In genomic region chr1:64172458-64172983, GRCh38 we compare ENCODE assay signal across 11 cellular contexts. TPM values are rescaled to one million over a fixed set of nuclear protein-coding genes. Genes with fewer than 3 reads are reported as not detected.
DNase-seq lines count a peak whose midpoint lies in the region; ATAC-seq, FAIRE-seq and TF ChIP-seq lines count a peak whose summit lies in the region.
"Had no signal": no experiment of that assay in that cellular context is flagged by ENCODE, and none has a peak within 500 bp of the region (broad histone marks: within the 10 kb centered on the region; RNA-seq: fewer than 3 reads in every experiment).

No MANE protein-coding gene starts in this region.

- peak overlapping the region; percentile 54 for H3K4me2 ChIP-seq in MM.1S (ENCODE audit: low read depth, low read length)
- peak overlapping the region; percentile 72 for H3K4me2 ChIP-seq in smooth muscle cell

- no peaks in the 10 kb centered on the region for H3K36me3 Mint-ChIP-seq in activated naive CD8-positive, alpha-beta T cell treated with anti-CD3 and anti-CD28 coated beads for 36 hours
- H3K36me3 Mint-ChIP-seq in activated naive CD8-positive, alpha-beta T cell treated with anti-CD3 and anti-CD28 coated beads, Interleukin-2, amount 50 U/mL, for 24 hours (ENCODE audit: low read depth), result peaks cover 2% of the 10 kb centered on the region
- no peaks in the 10 kb centered on the region for H3K36me3 Mint-ChIP-seq in activated T-helper 1 cell treated with anti-CD3 and anti-CD28 coated beads, Interleukin-12 subunit alpha, Interleukin-12 subunit beta, Interleukin-2, Interleukin-4 antibody, amounts not matched to agents 30 ng/mL and 10 ng/mL and 1 ng/mL, durations not matched to agents 14 hours and 24 hours and 36 hours (ENCODE audit: low read depth)

- H3K27ac Mint-ChIP-seq in activated naive CD8-positive, alpha-beta T cell treated with anti-CD3 and anti-CD28 coated beads for 36 hours, result peak overlapping the region; percentile 15
- H3K27ac Mint-ChIP-seq in activated naive CD8-positive, alpha-beta T cell treated with anti-CD3 and anti-CD28 coated beads, Interleukin-2, amount 50 U/mL, for 24 hours, result no peak overlapping the region
- no peak overlapping the region for H3K27ac Mint-ChIP-seq in activated T-helper 1 cell treated with anti-CD3 and anti-CD28 coated beads, Interleukin-12 subunit alpha, Interleukin-12 subunit beta, Interleukin-2, Interleukin-4 antibody, amounts not matched to agents 30 ng/mL and 10 ng/mL and 1 ng/mL, durations not matched to agents 14 hours and 24 hours and 36 hours

- DNase-seq in activated naive CD8-positive, alpha-beta T cell treated with anti-CD3 and anti-CD28 coated beads for 36 hours, result no peak
- DNase-seq in activated naive CD8-positive, alpha-beta T cell treated with anti-CD3 and anti-CD28 coated beads, Interleukin-2, amount 50 U/mL, for 24 hours, result no peak
- peak; percentile 40 for DNase-seq in MM.1S
- DNase-seq in SW480 (ENCODE audit: low spot score), result peak; percentile 2
- DNase-seq in smooth muscle cell (lab: John Stamatoyannopoulos, UW; ENCODE audit: unreplicated experiment), result no peak
- no peak for DNase-seq in activated T-helper 1 cell treated with anti-CD3 and anti-CD28 coated beads, Interleukin-12 subunit alpha, Interleukin-12 subunit beta, Interleukin-2, Interleukin-4 antibody, amounts not matched to agents 30 ng/mL and 10 ng/mL and 1 ng/mL, durations not matched to agents 14 hours and 24 hours and 36 hours (ENCODE audit: low spot score)
- no peak for DNase-seq in activated CD4-positive, alpha-beta T cell treated with anti-CD3 and anti-CD28 coated beads for 4 hours
- no peak for DNase-seq in frontal cortex (ENCODE audit: low spot score in 2 of 2)
- DNase-seq: NCI-H526 had no signal

- no peaks in the 10 kb centered on the region for H3K36me3 ChIP-seq in MM.1S (replicated peaks; ENCODE audit: insufficient read depth, low read length)
- no peaks in the 10 kb centered on the region for H3K36me3 ChIP-seq in smooth muscle cell (ENCODE audit: low read depth)

- H3K27me3 ChIP-seq in MM.1S (replicated peaks; ENCODE audit: insufficient read depth, low read length) (no peaks in the 10 kb centered on the region), smooth muscle cell (ENCODE audit: low read depth) (no peaks in the 10 kb centered on the region)

- no peak overlapping the region for H3K4me3 Mint-ChIP-seq in activated naive CD8-positive, alpha-beta T cell treated with anti-CD3 and anti-CD28 coated beads for 36 hours
- H3K4me3 Mint-ChIP-seq in activated naive CD8-positive, alpha-beta T cell treated with anti-CD3 and anti-CD28 coated beads, Interleukin-2, amount 50 U/mL, for 24 hours, result no peak overlapping the region
- H3K4me3 Mint-ChIP-seq in activated T-helper 1 cell treated with anti-CD3 and anti-CD28 coated beads, Interleukin-12 subunit alpha, Interleukin-12 subunit beta, Interleukin-2, Interleukin-4 antibody, amounts not matched to agents 30 ng/mL and 10 ng/mL and 1 ng/mL, durations not matched to agents 14 hours and 24 hours and 36 hours, result no peak overlapping the region

- H3K27ac ChIP-seq in MM.1S (ENCODE audit: low read length), result peak overlapping the region; percentile 55; the same call in 1 of the 2 replicates
- peak overlapping the region; percentile 76 for H3K27ac ChIP-seq in smooth muscle cell (ENCODE audit: low read depth)

- H3K4me1 ChIP-seq in MM.1S (ENCODE audit: low read length), result peaks cover 20% of the 10 kb centered on the region
- no peaks in the 10 kb centered on the region for H3K4me1 ChIP-seq in smooth muscle cell (ENCODE audit: low read depth)

- no peaks in the 10 kb centered on the region for H3K9me3 Mint-ChIP-seq in activated naive CD8-positive, alpha-beta T cell treated with anti-CD3 and anti-CD28 coated beads for 36 hours
- H3K9me3 Mint-ChIP-seq in activated naive CD8-positive, alpha-beta T cell treated with anti-CD3 and anti-CD28 coated beads, Interleukin-2, amount 50 U/mL, for 24 hours, result no peaks in the 10 kb centered on the region
- H3K9me3 Mint-ChIP-seq in activated T-helper 1 cell treated with anti-CD3 and anti-CD28 coated beads, Interleukin-12 subunit alpha, Interleukin-12 subunit beta, Interleukin-2, Interleukin-4 antibody, amounts not matched to agents 30 ng/mL and 10 ng/mL and 1 ng/mL, durations not matched to agents 14 hours and 24 hours and 36 hours, result no peaks in the 10 kb centered on the region

- no peak for ATAC-seq in activated naive CD8-positive, alpha-beta T cell treated with anti-CD3 and anti-CD28 coated beads, Interleukin-2, amount 50 U/mL, for 24 hours

- H3K9me3 ChIP-seq in MM.1S (replicated peaks; ENCODE audit: insufficient read depth, low read length) (no peaks in the 10 kb centered on the region), smooth muscle cell (replicated peaks; ENCODE audit: low read depth) (no peaks in the 10 kb centered on the region)

- H3F3A ChIP-seq in MM.1S (ENCODE audit: insufficient read depth, low read length), result peaks cover 20% of the 10 kb centered on the region
- H3F3A ChIP-seq in smooth muscle cell (ENCODE audit: low read depth), result no peaks in the 10 kb centered on the region

- H3K9ac ChIP-seq in MM.1S (ENCODE audit: low read length) (no peak overlapping the region), smooth muscle cell (ENCODE audit: low read depth) (no peak overlapping the region)

- intact Hi-C loops in activated T-helper 1 cell treated with anti-CD3 and anti-CD28 coated beads, Interleukin-12 subunit alpha, Interleukin-12 subunit beta, Interleukin-2, Interleukin-4 antibody, amounts not matched to agents 30 ng/mL and 10 ng/mL and 1 ng/mL, durations not matched to agents 14 hours and 24 hours and 36 hours (cut with micrococcal nuclease), result loop anchor here (1.0 kb wide), 1 partner anchor 51 kb away; no protein-coding TSS in a partner anchor

- no peak for FAIRE-seq in frontal cortex (lab: Jason Lieb, UNC)

- no peaks in the 10 kb centered on the region for H4K20me1 ChIP-seq in MM.1S (ENCODE audit: insufficient read depth, low read length)
- H4K20me1 ChIP-seq in smooth muscle cell (ENCODE audit: low read depth), result no peaks in the 10 kb centered on the region

- H3K4me1 Mint-ChIP-seq in activated naive CD8-positive, alpha-beta T cell treated with anti-CD3 and anti-CD28 coated beads for 36 hours, result peaks cover 22% of the 10 kb centered on the region
- peaks cover 28% of the 10 kb centered on the region for H3K4me1 Mint-ChIP-seq in activated naive CD8-positive, alpha-beta T cell treated with anti-CD3 and anti-CD28 coated beads, Interleukin-2, amount 50 U/mL, for 24 hours
- peaks cover 14% of the 10 kb centered on the region for H3K4me1 Mint-ChIP-seq in activated T-helper 1 cell treated with anti-CD3 and anti-CD28 coated beads, Interleukin-12 subunit alpha, Interleukin-12 subunit beta, Interleukin-2, Interleukin-4 antibody, amounts not matched to agents 30 ng/mL and 10 ng/mL and 1 ng/mL, durations not matched to agents 14 hours and 24 hours and 36 hours (ENCODE audit: low read depth)

- no peaks in the 10 kb centered on the region for H3K9me2 ChIP-seq in MM.1S (replicated peaks; ENCODE audit: insufficient read depth, low read length)

- WGBS in smooth muscle cell (ENCODE audit: low lambda C conversion rate), result 18% methylated on average over 3 of the region's 3 CpGs

- H3K79me2 ChIP-seq in MM.1S (ENCODE audit: low read length) (no peaks in the 10 kb centered on the region), smooth muscle cell (ENCODE audit: low read depth) (no peaks in the 10 kb centered on the region)

- TF ChIP-seq CTCF in MM.1S (IDR thresholded peaks at IDR 0.05; ENCODE audit: low read length) (no peak), smooth muscle cell (IDR thresholded peaks at IDR 0.05; ENCODE audit: borderline replicate concordance, insufficient read depth, poor library complexity, severe bottlenecking) (no peak)

- peak overlapping the region; percentile 31; the same call in 1 of the 2 replicates for H3K4me3 ChIP-seq in MM.1S (ENCODE audit: low read length)
- H3K4me3 ChIP-seq in smooth muscle cell, result peak overlapping the region; percentile 0

- peak overlapping the region; percentile 19 for H2AFZ ChIP-seq in MM.1S (ENCODE audit: low read length)
- H2AFZ ChIP-seq in smooth muscle cell (ENCODE audit: low read depth), result no peak overlapping the region

- peaks cover 33% of the 10 kb centered on the region for H3K27me3 Mint-ChIP-seq in activated naive CD8-positive, alpha-beta T cell treated with anti-CD3 and anti-CD28 coated beads for 36 hours
- peaks cover 23% of the 10 kb centered on the region for H3K27me3 Mint-ChIP-seq in activated naive CD8-positive, alpha-beta T cell treated with anti-CD3 and anti-CD28 coated beads, Interleukin-2, amount 50 U/mL, for 24 hours
- H3K27me3 Mint-ChIP-seq in activated T-helper 1 cell treated with anti-CD3 and anti-CD28 coated beads, Interleukin-12 subunit alpha, Interleukin-12 subunit beta, Interleukin-2, Interleukin-4 antibody, amounts not matched to agents 30 ng/mL and 10 ng/mL and 1 ng/mL, durations not matched to agents 14 hours and 24 hours and 36 hours (ENCODE audit: insufficient read depth), result peaks cover 3% of the 10 kb centered on the region

RNA-seq across cellular contexts. Expression of gene UBE2U, which starts 30.9 kb away (rescaled TPM):
- total RNA-seq in activated naive CD8-positive, alpha-beta T cell treated with anti-CD3 and anti-CD28 coated beads for 36 hours, result not detected
- 1.7 TPM in 1 of 2 replicates, not detected in the other for total RNA-seq in smooth muscle cell
- not detected in 2 replicates for polyA plus RNA-seq in smooth muscle cell
- not detected in 2 replicates for total RNA-seq in activated T-helper 1 cell treated with anti-CD3 and anti-CD28 coated beads, Interleukin-12 subunit alpha, Interleukin-12 subunit beta, Interleukin-2, Interleukin-4 antibody, amounts not matched to agents 30 ng/mL and 10 ng/mL and 1 ng/mL, durations not matched to agents 14 hours and 24 hours and 36 hours
- total RNA-seq in frontal cortex, result not detected
- total RNA-seq: glomerular endothelial cell had no signal
- polyA plus RNA-seq: thymus had no signal

Comparison
In these comparisons a context has a peak if more than half of its experiments do, and no peak if none do; other contexts are left out.
1. DNase-seq: peak in MM.1S (single experiment) and SW480 (single experiment); none in activated naive CD8-positive, alpha-beta T cell treated with anti-CD3 and anti-CD28 coated beads for 36 hours (single experiment), activated naive CD8-positive, alpha-beta T cell treated with anti-CD3 and anti-CD28 coated beads, Interleukin-2, amount 50 U/mL, for 24 hours (single experiment), smooth muscle cell (single experiment), activated T-helper 1 cell treated with anti-CD3 and anti-CD28 coated beads, Interleukin-12 subunit alpha, Interleukin-12 subunit beta, Interleukin-2, Interleukin-4 antibody, amounts not matched to agents 30 ng/mL and 10 ng/mL and 1 ng/mL, durations not matched to agents 14 hours and 24 hours and 36 hours (single experiment), activated CD4-positive, alpha-beta T cell treated with anti-CD3 and anti-CD28 coated beads for 4 hours (0 of 2) and frontal cortex (0 of 2).